In genomic region chr1:8937051-8937450, GRCh38 we compare ENCODE assay signal across 4 cellular contexts. TPM values are rescaled to one million over a fixed set of nuclear protein-coding genes. Genes with fewer than 3 reads are reported as not detected.
"Had no signal": no experiment of that assay in that cellular context is flagged by ENCODE, and none has a peak within 500 bp of the region (broad histone marks: within the 10 kb centered on the region; RNA-seq: fewer than 3 reads in every experiment).

No MANE protein-coding gene starts in this region.

RNA-seq across cellular contexts. Expression of gene CA6, which starts 8.6 kb away (rescaled TPM):
- total RNA-seq: HT1080, Right ventricle myocardium superior, SJSA1 had no signal
- polyA plus RNA-seq: IgD-negative memory B cell had no signal
